ENCODE assay signal across 11 cellular contexts in genomic region chr2:118090387-118091139, GRCh38. TPM values are rescaled to one million over a fixed set of nuclear protein-coding genes. Genes with fewer than 3 reads are reported as not detected.
DNase-seq lines count a peak whose midpoint lies in the region; ATAC-seq and TF ChIP-seq lines count a peak whose summit lies in the region.
"Had no signal": no experiment of that assay in that cellular context is flagged by ENCODE, and none has a peak within 500 bp of the region (broad histone marks: within the 10 kb centered on the region; RNA-seq: fewer than 3 reads in every experiment).

No MANE protein-coding gene starts in this region.

- whole genome bisulfite sequencing in lower leg skin, 2 donors, result 89 to 90% methylated on average over 5 of the region's 5 CpGs

- H2AFZ ChIP-seq in Karpas-422 (ENCODE audit: low read length), result no peak overlapping the region

- peak overlapping the region; percentile 89 for H3K9ac ChIP-seq in Karpas-422 (ENCODE audit: low read length)

- no peaks in the 10 kb centered on the region for H3K36me3 ChIP-seq in CD8-positive, alpha-beta T cell (ENCODE audit: insufficient read depth, low read length)
- no peaks in the 10 kb centered on the region for H3K36me3 ChIP-seq in Karpas-422 (ENCODE audit: insufficient read depth, low read length)
- H3K36me3 ChIP-seq: left lung, right atrium auricular region had no signal

- no peaks in the 10 kb centered on the region for H3K9me3 ChIP-seq in CD8-positive, alpha-beta T cell (ENCODE audit: low read length)
- no peaks in the 10 kb centered on the region for H3K9me3 ChIP-seq in Karpas-422 (ENCODE audit: low read length)
- H3K9me3 ChIP-seq: left lung, right atrium auricular region had no signal

- peaks cover 9% of the 10 kb centered on the region for H3K36me3 Mint-ChIP-seq in CD8-positive, alpha-beta T cell
- H3K36me3 Mint-ChIP-seq in brain (peaks cover 2% of the 10 kb centered on the region), nephron progenitor cell (ENCODE audit: low read depth) (peaks cover 7% of the 10 kb centered on the region)

- H4K20me1 ChIP-seq in Karpas-422 (ENCODE audit: insufficient read depth, low read depth, low read length), result peaks cover 14% of the 10 kb centered on the region; the same call in 1 of the 2 replicates

- H3K4me3 Mint-ChIP-seq in CD8-positive, alpha-beta T cell, result peak overlapping the region; percentile 45
- H3K4me3 Mint-ChIP-seq in brain, result peak overlapping the region; percentile 46 to 72 (median 56)
- peak overlapping the region; percentile 66 for H3K4me3 Mint-ChIP-seq in nephron progenitor cell

- DNase-seq in CD8-positive, alpha-beta T cell, result no peak
- DNase-seq in Karpas-422 (no peak), nephron progenitor cell (no peak), NCI-H1930 (lab: John Stamatoyannopoulos, UW) (no peak), lower leg skin (ENCODE audit: low spot score in 2 of 2) (no peak), islet precursor cell (no peak)
- DNase-seq: activated CD4-positive, alpha-beta T cell treated with anti-CD3 and anti-CD28 coated beads, Interleukin-2, amount 50 U/mL, for 4 hours; left lung; NCI-H2081 treated with DMSO at 0.1 percent for 48 hours had no signal

- no peak for ATAC-seq in CD8-positive, alpha-beta T cell
- ATAC-seq: left lung had no signal

- H3K9me3 Mint-ChIP-seq in CD8-positive, alpha-beta T cell, result no peaks in the 10 kb centered on the region
- no peaks in the 10 kb centered on the region for H3K9me3 Mint-ChIP-seq in brain
- H3K9me3 Mint-ChIP-seq in nephron progenitor cell, result no peaks in the 10 kb centered on the region

- intact Hi-C loops in CD8-positive, alpha-beta T cell (cut with DNase I, micrococcal nuclease), result no loop called here
- intact Hi-C loops in lower leg skin (cut with DNase I; ENCODE audit: low total_unique reads), result no loop called here

- H3K27me3 ChIP-seq in CD8-positive, alpha-beta T cell (ENCODE audit: insufficient read depth, low read length), result no peaks in the 10 kb centered on the region
- no peaks in the 10 kb centered on the region for H3K27me3 ChIP-seq in Karpas-422 (ENCODE audit: low read length)
- H3K27me3 ChIP-seq: left lung, right atrium auricular region had no signal

- H3K79me2 ChIP-seq in Karpas-422 (ENCODE audit: low read length), result peaks cover 59% of the 10 kb centered on the region

- no peak for TF ChIP-seq CTCF in CD8-positive, alpha-beta T cell (IDR thresholded peaks at IDR 0.05)
- TF ChIP-seq CTCF in brain (conservative IDR thresholded peaks at IDR 0.05) (no peak), nephron progenitor cell (IDR thresholded peaks at IDR 0.05) (no peak), lower leg skin (IDR thresholded peaks at IDR 0.05) (no peak)

- peak overlapping the region; percentile 97 for H3K4me2 ChIP-seq in Karpas-422 (ENCODE audit: low read depth, low read length, poor library complexity, severe bottlenecking)

- no peak overlapping the region for H3K4me3 ChIP-seq in CD8-positive, alpha-beta T cell (ENCODE audit: low read depth, low read length)
- H3K4me3 ChIP-seq in Karpas-422 (ENCODE audit: low read length) (peak overlapping the region; percentile 76), lower leg skin (ENCODE audit: low read depth, poor library complexity, severe bottlenecking) (no peak overlapping the region)

- H3K27ac ChIP-seq in CD8-positive, alpha-beta T cell (ENCODE audit: low read depth, low read length), result no peak overlapping the region
- peak overlapping the region; percentile 85 for H3K27ac ChIP-seq in Karpas-422 (ENCODE audit: low read length)

- CTCF ChIA-PET in CD8-positive, alpha-beta T cell (lab: Charles Lee), result no interaction called here

- no peak overlapping the region for H3K27ac Mint-ChIP-seq in CD8-positive, alpha-beta T cell
- H3K27ac Mint-ChIP-seq in brain (no peak overlapping the region), nephron progenitor cell (no peak overlapping the region)

- POLR2A ChIA-PET in CD8-positive, alpha-beta T cell (lab: Charles Lee), result interaction anchor here (0.7 to 3.3 kb wide), 2 partner anchors 10 to 96 kb away, joined by 3 to 14 read pairs; no protein-coding TSS in a partner anchor

- H3K4me1 Mint-ChIP-seq in CD8-positive, alpha-beta T cell (ENCODE audit: low read depth), result peaks cover 52% of the 10 kb centered on the region
- H3K4me1 Mint-ChIP-seq in brain (peaks cover 40% of the 10 kb centered on the region), nephron progenitor cell (peaks cover 47% of the 10 kb centered on the region)

- no peaks in the 10 kb centered on the region for H3K27me3 Mint-ChIP-seq in CD8-positive, alpha-beta T cell (ENCODE audit: low read depth)
- peaks cover 4% of the 10 kb centered on the region for H3K27me3 Mint-ChIP-seq in brain
- no peaks in the 10 kb centered on the region for H3K27me3 Mint-ChIP-seq in nephron progenitor cell (ENCODE audit: low read depth, poor library complexity)

- TF ChIP-seq POLR2A in lower leg skin (IDR thresholded peaks at IDR 0.05), result no peak

- H3K4me1 ChIP-seq in CD8-positive, alpha-beta T cell (ENCODE audit: insufficient read depth, low read length), result peaks cover 25% of the 10 kb centered on the region
- peaks cover 63% of the 10 kb centered on the region for H3K4me1 ChIP-seq in Karpas-422 (ENCODE audit: low read length)

- no peaks in the 10 kb centered on the region for H3K9me2 ChIP-seq in Karpas-422 (replicated peaks; ENCODE audit: insufficient read depth, low read length)

RNA-seq across cellular contexts. Expression of gene INSIG2, which starts 2.3 kb away (rescaled TPM):
- 10 to 100 TPM; 10.9 to 11.8 TPM for total RNA-seq in CD8-positive, alpha-beta T cell
- total RNA-seq in Karpas-422 (2014; rRNA removed; shearing (Covaris generic); ENCODE audit: low replicate concordance), result 17.8 and 37.6 TPM in 2 replicates
- 4.4 TPM for polyA plus RNA-seq in brain (ENCODE audit: insufficient read depth, low read depth, low replicate concordance)
- total RNA-seq in lower leg skin, result 10 to 100 TPM; 11.6 to 13.6 (median 12.5) TPM
